19 cellular contexts compared by ENCODE assay signal in genomic region chr3:164514576-164514975, GRCh38.
"Had no signal": no experiment of that assay in that cellular context is flagged by ENCODE, and none has a peak within 500 bp of the region (broad histone marks: within the 10 kb centered on the region; RNA-seq: fewer than 3 reads in every experiment).

No MANE protein-coding gene starts in this region.

- H3K9me3 ChIP-seq: SJCRH30 had no signal

- DNase-seq: KBM-7, MV-4-11, NCI-H1048, NCI-H1105, NCI-H1417, NCI-H1436 treated with DMSO at 0.1 percent for 48 hours, NCI-H1694, NCI-H187 treated with DMSO at 0.1 percent for 48 hours, NCI-H2029 treated with DMSO at 0.1 percent for 48 hours, NCI-H2227 treated with DMSO at 0.1 percent for 48 hours, NCI-H524, NCI-H526 treated with DMSO at 0.1 percent for 48 hours, NCI-H748 treated with DMSO at 0.1 percent for 48 hours, PC-3, SHP77 treated with DMSO at 0.1 percent for 48 hours, SJCRH30 had no signal

- H3K4me1 ChIP-seq: SJCRH30 had no signal

- H3K27ac ChIP-seq: SJCRH30 had no signal

- ATAC-seq: Panc1, PC-3, Right ventricle myocardium inferior, SK-N-SH treated with all-trans-retinoic acid at 6 μM for 48 hours had no signal

- H3K4me3 ChIP-seq: SJCRH30 had no signal

- H3K36me3 ChIP-seq: SJCRH30 had no signal
